Comparison of ENCODE assay signal across 14 cellular contexts in the genomic region with DNA sequence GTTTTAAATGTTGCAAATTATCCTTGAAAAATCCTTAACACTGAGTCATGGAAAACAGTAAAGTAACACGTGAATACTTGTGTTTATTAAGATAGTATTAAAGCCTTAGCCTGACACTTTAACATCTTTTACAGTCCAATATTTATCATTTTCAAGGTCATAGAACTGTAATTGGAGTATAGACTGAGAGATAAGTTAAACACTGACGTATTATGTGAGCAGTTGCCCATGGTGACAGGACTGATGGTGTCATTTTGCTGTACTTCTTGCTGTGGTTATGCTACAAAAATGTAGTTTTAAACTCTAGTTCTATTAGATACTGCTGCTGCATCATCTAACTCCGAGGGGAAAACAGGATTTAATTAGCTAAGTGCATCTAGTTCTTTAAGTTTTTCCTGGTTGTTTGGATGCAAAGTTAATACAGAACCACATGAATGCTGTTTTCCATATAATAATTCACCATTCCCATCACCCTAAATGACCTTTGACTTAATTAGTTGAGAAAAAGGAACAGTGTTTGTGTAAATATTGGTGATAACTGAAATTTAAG. TPM values are rescaled to one million over a fixed set of nuclear protein-coding genes. Genes with fewer than 3 reads are reported as not detected.
DNase-seq lines count a peak whose midpoint lies in the region; ATAC-seq, FAIRE-seq and TF ChIP-seq lines count a peak whose summit lies in the region.
"Had no signal": no experiment of that assay in that cellular context is flagged by ENCODE, and none has a peak within 500 bp of the region (broad histone marks: within the 10 kb centered on the region; RNA-seq: fewer than 3 reads in every experiment).

No MANE protein-coding gene starts in this region.

- POLR2A ChIA-PET in HEK293 (lab: Yijun Ruan, JAX): no interaction called here
- POLR2A ChIA-PET in PC-3 (lab: Charles Lee; ENCODE audit: unreplicated experiment): no interaction called here

- FAIRE-seq in small intestine (lab: Jason Lieb, UNC): no peak
- FAIRE-seq: A549 had no signal

- H3K4me3 ChIP-seq in HEK293 (ENCODE audit: low read depth, low read length) (no peak overlapping the region), PC-3 (ENCODE audit: low read length) (no peak overlapping the region), body of pancreas (no peak overlapping the region), small intestine (ENCODE audit: low read depth in 1 of 2, low read length in 2 of 2) (no peak overlapping the region)
- H3K4me3 ChIP-seq: A549, GM23248 had no signal

- no peaks in the 10 kb centered on the region for H3K27me3 ChIP-seq in PC-3 (ENCODE audit: low read length)
- no peaks in the 10 kb centered on the region for H3K27me3 ChIP-seq in body of pancreas
- H3K27me3 ChIP-seq in small intestine (ENCODE audit: control insufficient read depth in 2 of 2, insufficient read depth in 2 of 2, low read length in 2 of 2): no peaks in the 10 kb centered on the region
- H3K27me3 ChIP-seq: BE2C had no signal

- TF ChIP-seq CTCF in HEK293 (tag by site-specific recombination; IDR thresholded peaks at IDR 0.05): no peak
- TF ChIP-seq CTCF in PC-3 (conservative IDR thresholded peaks at IDR 0.05; ENCODE audit: low read depth, low read length): no peak
- TF ChIP-seq CTCF in body of pancreas (IDR thresholded peaks at IDR 0.05): no peak

- H2AFZ ChIP-seq in PC-3 (ENCODE audit: low read length): no peak overlapping the region
- H2AFZ ChIP-seq: GM23248 had no signal

- no peak for ATAC-seq in PC-3
- ATAC-seq in body of pancreas: peak; percentile 30
- ATAC-seq: A549 had no signal

- no peaks in the 10 kb centered on the region for H3K36me3 ChIP-seq in HEK293 (ENCODE audit: control insufficient read depth in 2 of 2, insufficient read depth in 1 of 2, low read length in 2 of 2)
- H3K36me3 ChIP-seq in PC-3 (ENCODE audit: low read depth, low read length): no peaks in the 10 kb centered on the region
- H3K36me3 ChIP-seq in body of pancreas (replicated peaks in 1 of 2; ENCODE audit: insufficient read depth in 1 of 2, low read depth in 2 of 2): no peaks in the 10 kb centered on the region
- no peaks in the 10 kb centered on the region for H3K36me3 ChIP-seq in small intestine (ENCODE audit: control insufficient read depth in 2 of 2, insufficient read depth in 2 of 2, low read length in 2 of 2)
- H3K36me3 ChIP-seq: BE2C had no signal

- no TSS peak for BruUV-seq in PC-3 (replicated peaks; lab: Mats Ljungman, UMichigan)

- H3K79me2 ChIP-seq in PC-3 (ENCODE audit: low read length): no peaks in the 10 kb centered on the region

- no peak for TF ChIP-seq POLR2A in body of pancreas (IDR thresholded peaks at IDR 0.05)

- H3K27ac ChIP-seq in HEK293 (ENCODE audit: extremely low read depth, low read depth, low read length): no peak overlapping the region
- H3K27ac ChIP-seq in PC-3 (ENCODE audit: low read length): peak overlapping the region; percentile 91
- H3K27ac ChIP-seq in body of pancreas: no peak overlapping the region
- H3K27ac ChIP-seq in small intestine (ENCODE audit: low read depth in 1 of 2, low read length in 1 of 2): no peak overlapping the region
- H3K27ac ChIP-seq: A549, GM23248, HL-60 had no signal

- H3K4me1 ChIP-seq in HEK293 (ENCODE audit: control insufficient read depth, insufficient read depth, low read length): peaks cover 18% of the 10 kb centered on the region; the same call in 1 of the 2 replicates
- peaks cover 45% of the 10 kb centered on the region for H3K4me1 ChIP-seq in PC-3 (ENCODE audit: insufficient read depth, low read length)
- no peaks in the 10 kb centered on the region for H3K4me1 ChIP-seq in body of pancreas
- H3K4me1 ChIP-seq in small intestine (ENCODE audit: control insufficient read depth in 2 of 2, insufficient read depth in 1 of 2, low read depth in 1 of 2, low read length in 1 of 2): peaks cover 0 to 6% of the 10 kb centered on the region in 2 donors
- H3K4me1 ChIP-seq: BE2C had no signal

- H3K9me2 ChIP-seq in PC-3 (replicated peaks; ENCODE audit: low read length): no peaks in the 10 kb centered on the region

- 14 to 17% methylated on average over 3 of the region's 3 CpGs for WGBS in body of pancreas, 2 donors
- WGBS in small intestine, 3 donors: 11 to 45% (median 26%) methylated on average over 3 of the region's 3 CpGs

- H3K9me3 ChIP-seq in HEK293 (ENCODE audit: control insufficient read depth, insufficient read depth, low read depth, low read length) (no peaks in the 10 kb centered on the region), PC-3 (ENCODE audit: low read length) (no peaks in the 10 kb centered on the region), body of pancreas (no peaks in the 10 kb centered on the region), small intestine (ENCODE audit: control insufficient read depth, low read depth) (no peaks in the 10 kb centered on the region)
- H3K9me3 ChIP-seq: A549, BE2C had no signal

- CTCF ChIA-PET in HEK293 (lab: Yijun Ruan, JAX) (interaction anchor here (0.7 to 1.1 kb wide), 2 partner anchors 26 to 42 kb away, joined by 3 to 4 read pairs; no protein-coding TSS in a partner anchor), PC-3 (lab: Charles Lee) (no interaction called here)

- H3K4me2 ChIP-seq in PC-3 (ENCODE audit: low read length): peak overlapping the region; percentile 67

- no peak for DNase-seq in PC-3
- DNase-seq in body of pancreas: no peak
- peak; percentile 49 for DNase-seq in small intestine
- DNase-seq in HK-2 (ENCODE audit: unreplicated experiment): no peak
- DNase-seq in anterior cingulate cortex (lab: John Stamatoyannopoulos, UW): no peak
- no peak for DNase-seq in DMS 273 treated with DMSO at 0.1 percent for 48 hours (lab: John Stamatoyannopoulos, UW)
- DNase-seq: BE2C; CD4-positive, CD25-positive, alpha-beta regulatory T cell; GM23248; H7; KG1 had no signal

- H3F3A ChIP-seq in PC-3 (ENCODE audit: low read length, unreplicated experiment): peaks cover 7% of the 10 kb centered on the region

- no peaks in the 10 kb centered on the region for H4K20me1 ChIP-seq in PC-3 (ENCODE audit: low read length)

- no peak overlapping the region for H3K9ac ChIP-seq in PC-3 (ENCODE audit: low read length)
- H3K9ac ChIP-seq: GM23248 had no signal

- intact Hi-C loops in PC-3 (cut with micrococcal nuclease) (loop anchor here (2.0 to 5.0 kb wide), 3 partner anchors 18 to 42 kb away; partner anchors contain the start of gene SLC2A12), body of pancreas (cut with DNase I) (no loop called here)

TF ChIP-seq in HEK293, 187 proteins besides CTCF, POLR2A, EP300 and RAD21:
- TF ChIP-seq ZFP69B (tag by site-specific recombination; IDR thresholded peaks at IDR 0.05) (no peak), ZNF843 (tag by site-specific recombination; IDR thresholded peaks at IDR 0.05) (0 out of 2 replicates have a peak, but pooled peaks have one; percentile 15), ZEB2 (tag by site-specific recombination; IDR thresholded peaks at IDR 0.05) (0 out of 2 replicates have a peak, but pooled peaks have one; percentile 30), PRDM6 (tag by site-specific recombination; IDR thresholded peaks at IDR 0.05) (peak; percentile 93), ZNF629 (tag by site-specific recombination; IDR thresholded peaks at IDR 0.05) (peak; percentile 83), FEZF1 (tag by site-specific recombination; IDR thresholded peaks at IDR 0.05) (peak; percentile 47; the same call in 1 of the 2 replicates), ATF2 (tag by site-specific recombination; IDR thresholded peaks at IDR 0.05; ENCODE audit: low read depth) (0 out of 2 replicates have a peak, but pooled peaks have one; percentile 12), ZNF76 (tag by site-specific recombination; IDR thresholded peaks at IDR 0.05; ENCODE audit: borderline replicate concordance, low read depth) (no peak), ZNF791 (tag by site-specific recombination; IDR thresholded peaks at IDR 0.05) (no peak), INSM2 (tag by site-specific recombination; IDR thresholded peaks at IDR 0.05) (no peak), SALL2 (tag by site-specific recombination; IDR thresholded peaks at IDR 0.05; ENCODE audit: borderline replicate concordance) (no peak)

RNA-seq across cellular contexts. Expression of gene SLC2A12, which starts 37.8 kb away (rescaled TPM):
- total RNA-seq in PC-3 (2014; rRNA removed) (0.81 and 1.3 TPM in 2 replicates), body of pancreas (under 1 TPM; 0.33 to 0.78 TPM)
- 1 to 10 TPM in 2 of 3 donors, under 1 TPM in 1; 0.39 to 1.6 (median 1.1) TPM for polyA plus RNA-seq in small intestine
- total RNA-seq: CD4-positive, CD25-positive, alpha-beta regulatory T cell had no signal
